Comparison of ENCODE assay signal across 22 cellular contexts in the genomic region with DNA sequence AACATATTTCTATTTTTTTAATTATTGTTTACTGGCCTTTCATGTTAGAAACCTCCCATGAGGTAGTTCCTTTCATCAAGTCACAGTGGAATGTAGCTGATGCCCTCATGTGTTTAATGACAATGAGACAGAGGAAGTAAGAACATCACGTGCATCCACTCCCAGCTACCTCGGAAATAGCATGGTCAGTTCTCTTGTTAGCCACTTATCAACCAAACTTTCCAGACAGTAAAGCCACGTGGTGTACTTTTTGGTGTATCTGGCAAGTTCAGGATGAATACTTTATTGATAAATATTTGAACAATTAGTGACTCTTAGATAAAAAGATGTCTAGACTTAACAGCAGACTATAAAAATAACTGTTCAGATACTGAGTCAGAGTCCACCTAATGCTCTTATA.
"Had no signal": no experiment of that assay in that cellular context is flagged by ENCODE, and none has a peak within 500 bp of the region (broad histone marks: within the 10 kb centered on the region; RNA-seq: fewer than 3 reads in every experiment).

No MANE protein-coding gene starts in this region.

- H3K4me3 ChIP-seq: sigmoid colon, suprapubic skin had no signal

- H3K4me1 Mint-ChIP-seq: activated CD8-positive, alpha-beta memory T cell treated with anti-CD3 and anti-CD28 coated beads, Interleukin-2, amount 10 ng/mL, durations not matched to agents 7 days and 5 days; nephron progenitor cell; T-helper 17 cell had no signal

- DNase-seq: activated CD4-positive, alpha-beta T cell treated with anti-CD3 and anti-CD28 coated beads, Interleukin-2, amount 50 U/mL, for 48 hours; activated CD4-positive, CD25-positive, alpha-beta regulatory T cell treated with anti-CD3 and anti-CD28 coated beads, Interleukin-2, amount 50 U/mL, for 72 hours; activated CD8-positive, alpha-beta memory T cell treated with anti-CD3 and anti-CD28 coated beads, Interleukin-2, amount 10 ng/mL, durations not matched to agents 7 days and 5 days; activated gamma-delta T cell; activated T-cell treated with anti-CD3 and anti-CD28 coated beads, Interleukin-2, amount 50 U/mL, for 24 hours; amygdala; cerebellar nuclear complex; endodermal cell; erythroblast; mesendoderm; nephron progenitor cell; sigmoid colon; stimulated activated CD4-positive, alpha-beta T cell treated with anti-CD3 and anti-CD28 coated beads, Interleukin-12 subunit alpha, Interleukin-12 subunit beta, amount 100 ng/mL, for 4 hours; stimulated activated CD4-positive, alpha-beta T cell treated with anti-CD3 and anti-CD28 coated beads, Interleukin-2, amount 100 ng/mL, for 48 hours; stimulated activated CD8-positive, alpha-beta memory T cell treated with anti-CD3 and anti-CD28 coated beads, Interleukin-4, amount 100 ng/mL, for 48 hours; stimulated activated naive CD8-positive, alpha-beta T cell treated with anti-CD3 and anti-CD28 coated beads, Interleukin-15, Interleukin-2, amounts not matched to agents 100 U/mL and 50 U/mL, for 24 hours; T-helper 17 cell had no signal

- H3K4me3 Mint-ChIP-seq: activated CD8-positive, alpha-beta memory T cell treated with anti-CD3 and anti-CD28 coated beads, Interleukin-2, amount 10 ng/mL, durations not matched to agents 7 days and 5 days; activated naive CD8-positive, alpha-beta T cell; activated T-cell treated with anti-CD3 and anti-CD28 coated beads, Interleukin-2, amount 50 U/mL, for 24 hours; dendritic cell treated with granulocyte-macrophage colony-stimulating factor and Interleukin-4, amounts not matched to agents 40 ng/mL and 50 ng/mL, for 4 days; endodermal cell; nephron progenitor cell; T-helper 17 cell; type B pancreatic cell had no signal

- H3K27me3 ChIP-seq: sigmoid colon, suprapubic skin had no signal

- H3K27ac ChIP-seq: sigmoid colon, suprapubic skin had no signal

- H3K9me3 Mint-ChIP-seq: activated T-cell treated with anti-CD3 and anti-CD28 coated beads, Interleukin-2, amount 50 U/mL, for 24 hours; dendritic cell treated with granulocyte-macrophage colony-stimulating factor and Interleukin-4, amounts not matched to agents 40 ng/mL and 50 ng/mL, for 4 days; endodermal cell; nephron progenitor cell; type B pancreatic cell had no signal

- FAIRE-seq: TTC549 had no signal

- H3K9me3 ChIP-seq: sigmoid colon, suprapubic skin had no signal

- H3K27ac Mint-ChIP-seq: activated CD8-positive, alpha-beta memory T cell treated with anti-CD3 and anti-CD28 coated beads, Interleukin-2, amount 10 ng/mL, durations not matched to agents 7 days and 5 days; activated naive CD8-positive, alpha-beta T cell; activated T-cell treated with anti-CD3 and anti-CD28 coated beads, Interleukin-2, amount 50 U/mL, for 24 hours; dendritic cell treated with granulocyte-macrophage colony-stimulating factor and Interleukin-4, amounts not matched to agents 40 ng/mL and 50 ng/mL, for 4 days; endodermal cell; nephron progenitor cell; T-helper 17 cell; type B pancreatic cell had no signal

- H3K36me3 Mint-ChIP-seq: activated CD8-positive, alpha-beta memory T cell treated with anti-CD3 and anti-CD28 coated beads, Interleukin-2, amount 10 ng/mL, durations not matched to agents 7 days and 5 days; activated naive CD8-positive, alpha-beta T cell; type B pancreatic cell had no signal

- H3K36me3 ChIP-seq: sigmoid colon, suprapubic skin had no signal

- H3K27me3 Mint-ChIP-seq: activated CD8-positive, alpha-beta memory T cell treated with anti-CD3 and anti-CD28 coated beads, Interleukin-2, amount 10 ng/mL, durations not matched to agents 7 days and 5 days; activated naive CD8-positive, alpha-beta T cell; activated T-cell treated with anti-CD3 and anti-CD28 coated beads, Interleukin-2, amount 50 U/mL, for 24 hours; dendritic cell treated with granulocyte-macrophage colony-stimulating factor and Interleukin-4, amounts not matched to agents 40 ng/mL and 50 ng/mL, for 4 days; T-helper 17 cell; type B pancreatic cell had no signal
